8 cellular contexts compared by ENCODE assay signal in the genomic region with DNA sequence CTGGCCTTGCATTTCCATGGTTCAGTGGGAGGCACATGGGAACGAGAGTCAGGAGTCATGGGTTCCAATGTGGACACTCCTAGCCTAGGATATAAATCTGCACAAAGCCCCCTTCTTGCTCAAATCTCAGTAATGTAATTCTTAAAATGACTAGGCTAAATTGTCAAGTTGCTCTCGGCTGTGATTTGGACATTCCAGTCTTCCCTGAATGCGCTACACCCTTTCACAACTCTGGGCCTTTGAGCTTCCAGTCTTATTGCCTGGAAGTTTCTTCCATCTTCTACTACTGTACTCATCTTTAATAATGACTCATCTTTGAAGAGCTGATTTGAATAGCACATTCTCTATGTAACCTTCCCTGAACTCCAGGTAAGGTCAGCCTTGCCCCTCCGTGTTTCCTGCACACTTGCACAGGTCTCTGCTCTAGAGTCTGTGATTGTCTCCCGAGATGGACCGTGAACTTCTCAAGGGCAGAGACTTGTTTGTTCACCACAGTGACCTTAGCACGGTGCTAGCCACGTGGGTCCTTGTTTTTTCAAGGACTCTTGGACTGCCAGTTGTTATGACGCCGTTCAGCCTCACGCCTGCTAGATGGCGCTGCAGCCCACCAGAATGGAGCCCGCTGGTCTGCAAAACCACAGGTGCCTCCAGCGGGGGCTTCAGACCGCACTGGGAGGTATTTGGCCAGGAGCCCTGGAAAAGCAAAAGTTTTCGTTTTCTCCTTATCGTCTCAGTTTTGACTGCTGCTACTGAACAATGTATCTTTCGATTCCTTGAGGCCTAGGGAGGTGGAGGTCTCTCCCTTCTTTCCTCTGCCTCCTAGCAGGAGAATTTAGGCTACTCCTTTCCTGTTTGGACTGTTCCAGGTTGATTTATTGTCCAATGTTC. TPM values are rescaled to one million over a fixed set of nuclear protein-coding genes. Genes with fewer than 3 reads are reported as not detected.
A peak's percentile ranks its signal among the peaks of the same experiment; 100 is the strongest.
DNase-seq lines count a peak whose midpoint lies in the region; ATAC-seq and TF ChIP-seq lines count a peak whose summit lies in the region.

No MANE protein-coding gene starts in this region.

- DNase-seq in CMK (ENCODE audit: low read depth): peak; percentile 31
- peak; percentile 31 for DNase-seq in HS-5 (ENCODE audit: low read depth)
- peak; percentile 42 for DNase-seq in Panc1 (ENCODE audit: low read depth, low spot score)
- DNase-seq in activated T-helper 2 cell treated with anti-CD3 and anti-CD28 coated beads, Interferon-gamma antibody, Interleukin-2, Interleukin-4, amounts not matched to agents 10 μg/mL and 5 μg/mL and 100 μg/mL, durations not matched to agents 14 hours and 24 hours and 36 hours (ENCODE audit: low spot score): peak; percentile 41
- peak; percentile 70 for DNase-seq in fibroblast of villous mesenchyme (ENCODE audit: low read depth)
- peak in 49 of 56 donors; percentile 7 to 83 (median 52) for DNase-seq in nucleus accumbens (lab: John Stamatoyannopoulos, UW)
- peak; percentile 63 to 77 for DNase-seq in tibial artery

- H3K4me1 ChIP-seq in Panc1 (ENCODE audit: control insufficient read depth, insufficient read depth, low read length) (no peaks in the 10 kb centered on the region), tibial artery (peaks cover 0 to 6% (median 3%) of the 10 kb centered on the region in 4 donors)

- intact Hi-C loops in Panc1 (cut with micrococcal nuclease; ENCODE audit: unreplicated experiment) (loop anchor here (10.0 kb wide), 1 partner anchor 748 kb away; no protein-coding TSS in a partner anchor), tibial artery (cut with DNase I; ENCODE audit: low total_unique reads) (no loop called here)
- intact Hi-C loops in activated T-helper 2 cell treated with anti-CD3 and anti-CD28 coated beads, Interferon-gamma antibody, Interleukin-2, Interleukin-4, amounts not matched to agents 10 μg/mL and 5 μg/mL and 100 μg/mL, durations not matched to agents 14 hours and 24 hours and 36 hours (cut with micrococcal nuclease): loop anchor here (2.0 to 10.0 kb wide), 4 partner anchors 34 to 744 kb away; a partner anchor contains a TSS

- H3K4me1 Mint-ChIP-seq in activated T-helper 2 cell treated with anti-CD3 and anti-CD28 coated beads, Interferon-gamma antibody, Interleukin-2, Interleukin-4, amounts not matched to agents 10 μg/mL and 5 μg/mL and 100 μg/mL, durations not matched to agents 14 hours and 24 hours and 36 hours (ENCODE audit: low read depth): peaks cover 33% of the 10 kb centered on the region

- H3K4me3 ChIP-seq in Panc1 (ENCODE audit: low read depth in 2 of 2, low read length in 2 of 2): no peak overlapping the region
- no peak overlapping the region for H3K4me3 ChIP-seq in fibroblast of villous mesenchyme (ENCODE audit: low read depth, low read length)
- no peak overlapping the region for H3K4me3 ChIP-seq in tibial artery

- ATAC-seq in GM19463 (IDR thresholded peaks at IDR 0.05; ENCODE audit: unreplicated experiment) (peak; percentile 51), Panc1 (peak; percentile 63; the same call in 1 of the 2 replicates)

- in situ Hi-C loops in Panc1 (cut with HindIII; ENCODE audit: low pct_unique_long_range_greater_than_20kb, low sequenced_read_pairs): no loop called here

- CTCF ChIA-PET in Panc1 (lab: Charles Lee): no interaction called here

- no TSS peak for BruUV-seq in Panc1 (replicated peaks; lab: Mats Ljungman, UMichigan)

- H3K9me3 ChIP-seq in Panc1 (ENCODE audit: control insufficient read depth, insufficient read depth, low read depth, low read length) (no peaks in the 10 kb centered on the region), tibial artery (no peaks in the 10 kb centered on the region)

- peaks cover 10% of the 10 kb centered on the region for H3K27me3 Mint-ChIP-seq in activated T-helper 2 cell treated with anti-CD3 and anti-CD28 coated beads, Interferon-gamma antibody, Interleukin-2, Interleukin-4, amounts not matched to agents 10 μg/mL and 5 μg/mL and 100 μg/mL, durations not matched to agents 14 hours and 24 hours and 36 hours (ENCODE audit: low read depth)

- H3K4me3 Mint-ChIP-seq in activated T-helper 2 cell treated with anti-CD3 and anti-CD28 coated beads, Interferon-gamma antibody, Interleukin-2, Interleukin-4, amounts not matched to agents 10 μg/mL and 5 μg/mL and 100 μg/mL, durations not matched to agents 14 hours and 24 hours and 36 hours (ENCODE audit: low read depth): peak overlapping the region; percentile 13

- H3K27ac ChIP-seq in Panc1 (ENCODE audit: low read length): no peak overlapping the region
- no peak overlapping the region for H3K27ac ChIP-seq in tibial artery

- H3K36me3 Mint-ChIP-seq in activated T-helper 2 cell treated with anti-CD3 and anti-CD28 coated beads, Interferon-gamma antibody, Interleukin-2, Interleukin-4, amounts not matched to agents 10 μg/mL and 5 μg/mL and 100 μg/mL, durations not matched to agents 14 hours and 24 hours and 36 hours (ENCODE audit: low read depth): no peaks in the 10 kb centered on the region

- POLR2A ChIA-PET in Panc1 (lab: Charles Lee): no interaction called here

- no peaks in the 10 kb centered on the region for H3K9me3 Mint-ChIP-seq in activated T-helper 2 cell treated with anti-CD3 and anti-CD28 coated beads, Interferon-gamma antibody, Interleukin-2, Interleukin-4, amounts not matched to agents 10 μg/mL and 5 μg/mL and 100 μg/mL, durations not matched to agents 14 hours and 24 hours and 36 hours

- TF ChIP-seq CTCF in Panc1 (IDR thresholded peaks at IDR 0.05) (peak; percentile 77), fibroblast of villous mesenchyme (IDR thresholded peaks at IDR 0.05; ENCODE audit: insufficient read depth, low read depth, low read length) (peak; percentile 93), tibial artery (IDR thresholded peaks at IDR 0.05) (peak; percentile 77 to 79)

- H3K27me3 ChIP-seq in Panc1 (ENCODE audit: control insufficient read depth, insufficient read depth, low read length) (no peaks in the 10 kb centered on the region; the same call in none of the 2 replicates), tibial artery (no peaks in the 10 kb centered on the region)

- H3K36me3 ChIP-seq in Panc1 (ENCODE audit: control insufficient read depth, insufficient read depth, low read length) (no peaks in the 10 kb centered on the region), tibial artery (no peaks in the 10 kb centered on the region)

- H3K27ac Mint-ChIP-seq in activated T-helper 2 cell treated with anti-CD3 and anti-CD28 coated beads, Interferon-gamma antibody, Interleukin-2, Interleukin-4, amounts not matched to agents 10 μg/mL and 5 μg/mL and 100 μg/mL, durations not matched to agents 14 hours and 24 hours and 36 hours: peak overlapping the region; percentile 51

RNA-seq across cellular contexts. Expression of a gene that starts 44.3 kb away (rescaled TPM):
- total RNA-seq in Panc1 (2021; ENCODE audit: unreplicated experiment) (90.4 TPM), fibroblast of villous mesenchyme (94.7 and 119 TPM in 2 replicates)
- 138 TPM for polyA plus RNA-seq in Panc1 (2012; ENCODE audit: insufficient read length)
- 208 and 223 TPM in 2 replicates for total RNA-seq in activated T-helper 2 cell treated with anti-CD3 and anti-CD28 coated beads, Interferon-gamma antibody, Interleukin-2, Interleukin-4, amounts not matched to agents 10 μg/mL and 5 μg/mL and 100 μg/mL, durations not matched to agents 14 hours and 24 hours and 36 hours

RNA-seq across cellular contexts. Expression of a gene that starts 44.6 kb away (rescaled TPM):
- total RNA-seq in Panc1 (2021; ENCODE audit: unreplicated experiment) (20.8 TPM), fibroblast of villous mesenchyme (55.4 and 64.8 TPM in 2 replicates)
- polyA plus RNA-seq in Panc1 (2012; ENCODE audit: insufficient read length): 17.3 TPM
- total RNA-seq in activated T-helper 2 cell treated with anti-CD3 and anti-CD28 coated beads, Interferon-gamma antibody, Interleukin-2, Interleukin-4, amounts not matched to agents 10 μg/mL and 5 μg/mL and 100 μg/mL, durations not matched to agents 14 hours and 24 hours and 36 hours: 39.5 and 41.7 TPM in 2 replicates
